Comparison of ENCODE assay signal across 9 cellular contexts in the genomic region with DNA sequence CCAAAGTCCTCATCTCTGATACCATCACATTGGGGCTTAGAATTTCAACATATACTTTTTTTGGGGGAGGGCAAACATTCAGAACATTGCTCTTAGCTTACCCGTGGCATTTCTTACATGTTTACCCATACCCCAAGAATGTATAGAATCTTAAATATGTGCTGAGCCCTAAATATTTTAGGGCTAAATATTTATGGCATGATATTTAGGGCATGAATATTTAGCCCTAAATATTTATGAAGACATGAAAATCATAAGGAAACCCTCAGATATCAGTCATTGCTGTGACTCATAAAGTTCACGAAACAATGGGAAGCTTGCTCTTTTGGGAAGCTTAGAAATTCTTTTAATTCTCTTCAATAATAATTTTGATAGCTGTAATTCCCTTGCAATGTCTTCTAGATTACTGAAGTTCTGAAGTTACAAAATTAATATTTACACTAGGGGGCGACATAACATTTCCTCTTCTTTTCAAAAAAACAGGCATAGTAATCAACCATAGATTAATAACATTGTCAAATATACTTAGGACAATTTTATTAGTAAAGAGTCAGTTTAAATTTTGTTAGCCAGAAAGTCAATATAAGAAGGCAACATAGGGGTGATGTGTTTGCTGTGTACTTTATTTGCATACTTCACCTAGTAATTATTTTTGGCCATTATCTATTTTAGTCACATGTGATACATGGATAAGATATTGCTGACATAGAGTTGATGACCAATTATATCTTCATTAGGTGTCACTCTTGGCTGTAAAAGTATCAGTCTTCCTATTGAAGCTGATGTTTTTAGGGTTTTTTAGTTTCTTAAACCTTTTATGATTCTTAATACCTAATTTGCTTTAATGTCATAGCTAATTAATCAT. TPM values are rescaled to one million over a fixed set of nuclear protein-coding genes. Genes with fewer than 3 reads are reported as not detected.
DNase-seq lines count a peak whose midpoint lies in the region; ATAC-seq, FAIRE-seq and TF ChIP-seq lines count a peak whose summit lies in the region.
"Had no signal": no experiment of that assay in that cellular context is flagged by ENCODE, and none has a peak within 500 bp of the region (broad histone marks: within the 10 kb centered on the region; RNA-seq: fewer than 3 reads in every experiment).

No MANE protein-coding gene starts in this region.

- TF ChIP-seq RAD21 in K562 (CRISPR knock-in tag; conservative IDR thresholded peaks at IDR 0.05 in 1 of 2, IDR thresholded peaks at IDR 0.05 in 1 of 2): peak in 1 of 2 experiments; percentile 36; a peak in 2 of 4 replicates

- no peak for DNase-seq in GM12864 (ENCODE audit: low read depth)
- peak; percentile 3 for DNase-seq in LoVo (ENCODE audit: low spot score)
- DNase-seq in K562 (ENCODE audit: extremely low read depth in 1 of 4, low spot score in 3 of 4): peak in 2 of 4 experiments; percentile 15 to 23
- DNase-seq in GM13976 (ENCODE audit: low spot score): no peak
- no peak for DNase-seq in stimulated activated naive B cell treated with anti-CD40 and anti-IgM and Interleukin-4, amounts not matched to agents 10 μg/mL and 1 μg/mL and 100 μg/mL, for 72 hours
- DNase-seq in left colon: no peak
- DNase-seq in effector CD8-positive, alpha-beta T cell (lab: John Stamatoyannopoulos, UW): no peak

- no peaks in the 10 kb centered on the region for H4K20me1 ChIP-seq in K562 (replicated peaks; ENCODE audit: control insufficient read depth, insufficient read depth, low read length)

- no peak overlapping the region for H3K27ac ChIP-seq in K562 (ENCODE audit: extremely low read depth, low read depth, low read length)
- H3K27ac ChIP-seq: thoracic aorta had no signal

- TF ChIP-seq POLR2A in K562 (conservative IDR thresholded peaks at IDR 0.05): no peak

- no peak overlapping the region for H3K4me2 ChIP-seq in K562 (ENCODE audit: insufficient read depth, low read length)

- no peaks in the 10 kb centered on the region for H3K9me1 ChIP-seq in K562 (ENCODE audit: control insufficient read depth, insufficient read depth, low read length)

- no peaks in the 10 kb centered on the region for H3K4me1 ChIP-seq in K562 (replicated peaks in 1 of 2; ENCODE audit: control insufficient read depth in 2 of 2, insufficient read depth in 2 of 2, low read length in 2 of 2)

- H2AFZ ChIP-seq in K562 (ENCODE audit: low read depth, low read length): no peak overlapping the region

- H3K4me3 Mint-ChIP-seq in nephron: no peak overlapping the region
- no peak overlapping the region for H3K4me3 Mint-ChIP-seq in stimulated activated naive B cell treated with anti-CD40 and anti-IgM and Interleukin-4, amounts not matched to agents 10 μg/mL and 1 μg/mL and 100 μg/mL, for 72 hours

- POLR2A ChIA-PET in K562 (lab: Yijun Ruan, JAX): interaction anchor here (0.7 kb wide), 1 partner anchor 20 kb away, joined by 4 read pairs; no protein-coding TSS in a partner anchor

- peaks cover 3% of the 10 kb centered on the region for H3K9me3 Mint-ChIP-seq in nephron
- H3K9me3 Mint-ChIP-seq in stimulated activated naive B cell treated with anti-CD40 and anti-IgM and Interleukin-4, amounts not matched to agents 10 μg/mL and 1 μg/mL and 100 μg/mL, for 72 hours: peaks cover 0 to 1% of the 10 kb centered on the region in 2 donors

- in situ Hi-C loops in K562 (cut with MboI): no loop called here
- in situ Hi-C loops in GM13976 (cut with MboI; ENCODE audit: low sequenced_read_pairs, unreplicated experiment): no loop called here

- WGBS in K562 (ENCODE audit: insufficient coverage, low coverage, missing lambda C conversion rate): 0% methylated on average over 3 of the region's 3 CpGs

- FAIRE-seq in K562 (lab: Jason Lieb, UNC): peak; percentile 40

- no peak overlapping the region for H3K4me3 ChIP-seq in GM12864 (ENCODE audit: low read depth, low read length)
- H3K4me3 ChIP-seq in K562: no peak overlapping the region
- H3K4me3 ChIP-seq: thoracic aorta had no signal

- H3K27me3 Mint-ChIP-seq in nephron (ENCODE audit: low read depth): no peaks in the 10 kb centered on the region
- H3K27me3 Mint-ChIP-seq in stimulated activated naive B cell treated with anti-CD40 and anti-IgM and Interleukin-4, amounts not matched to agents 10 μg/mL and 1 μg/mL and 100 μg/mL, for 72 hours: no peaks in the 10 kb centered on the region

- no peaks in the 10 kb centered on the region for H3K4me1 Mint-ChIP-seq in nephron
- H3K4me1 Mint-ChIP-seq in stimulated activated naive B cell treated with anti-CD40 and anti-IgM and Interleukin-4, amounts not matched to agents 10 μg/mL and 1 μg/mL and 100 μg/mL, for 72 hours: no peaks in the 10 kb centered on the region

- no peaks in the 10 kb centered on the region for H3K36me3 Mint-ChIP-seq in nephron (ENCODE audit: low read depth)
- no peaks in the 10 kb centered on the region for H3K36me3 Mint-ChIP-seq in stimulated activated naive B cell treated with anti-CD40 and anti-IgM and Interleukin-4, amounts not matched to agents 10 μg/mL and 1 μg/mL and 100 μg/mL, for 72 hours

- H3K9ac ChIP-seq in K562 (ENCODE audit: insufficient read depth in 1 of 2, low read depth in 2 of 2, low read length in 2 of 2): no peak overlapping the region

- H3K36me3 ChIP-seq in K562 (ENCODE audit: control insufficient read depth, insufficient read depth, low read length): no peaks in the 10 kb centered on the region
- H3K36me3 ChIP-seq: thoracic aorta had no signal

- H3K27ac Mint-ChIP-seq in nephron: no peak overlapping the region
- no peak overlapping the region for H3K27ac Mint-ChIP-seq in stimulated activated naive B cell treated with anti-CD40 and anti-IgM and Interleukin-4, amounts not matched to agents 10 μg/mL and 1 μg/mL and 100 μg/mL, for 72 hours

- CTCF ChIA-PET in K562 (lab: Yijun Ruan, JAX; ENCODE audit: low intra/inter-chr PET ratio): no interaction called here

- intact Hi-C loops in K562 (cut with micrococcal nuclease): loop anchor here (10.0 kb wide), 1 partner anchor 1843 kb away; no protein-coding TSS in a partner anchor
- intact Hi-C loops in left colon (cut with DNase I, micrococcal nuclease): loop anchor here in 1 of 2 donors (10.0 kb wide), 1 partner anchor 357 kb away; no protein-coding TSS in a partner anchor

- no peaks in the 10 kb centered on the region for H3K79me2 ChIP-seq in K562 (ENCODE audit: control insufficient read depth, insufficient read depth, low read length)

- H3K27me3 ChIP-seq in K562 (ENCODE audit: control insufficient read depth in 2 of 2, insufficient read depth in 2 of 2, low read length in 2 of 2): no peaks in the 10 kb centered on the region

- TF ChIP-seq EP300 in K562 (IDR thresholded peaks at IDR 0.05; ENCODE audit: low read length): no peak

- ATAC-seq in K562 (no peak), left colon (no peak)
- ATAC-seq in stimulated activated naive B cell treated with anti-CD40 and anti-IgM and Interleukin-4, amounts not matched to agents 10 μg/mL and 1 μg/mL and 100 μg/mL, for 72 hours (replicated peaks): no peak

- no TSS peak for BruUV-seq in K562 (replicated peaks; lab: Mats Ljungman, UMichigan)

- TF ChIP-seq CTCF in GM12864 (IDR thresholded peaks at IDR 0.05; ENCODE audit: low read depth, low read length, missing control alignments) (peak; percentile 33), K562 (IDR thresholded peaks at IDR 0.05 in 2 of 3, conservative IDR thresholded peaks at IDR 0.05 in 1 of 3; ENCODE audit: insufficient read depth in 2 of 3, low read depth in 1 of 3, low read length in 3 of 3) (peak in 1 of 3 experiments; percentile 43; a peak in 2 of 6 replicates), nephron (IDR thresholded peaks at IDR 0.05; ENCODE audit: unreplicated experiment in 3 of 3) (peak; percentile 52 to 59 (median 53)), GM13976 (IDR thresholded peaks at IDR 0.05; ENCODE audit: borderline replicate concordance, control extremely low read depth, extremely low read depth, insufficient read depth, missing control alignments) (no peak)

- no peaks in the 10 kb centered on the region for H3K9me3 ChIP-seq in K562 (replicated peaks; ENCODE audit: control insufficient read depth, insufficient read depth, low read depth, low read length)
- H3K9me3 ChIP-seq: thoracic aorta had no signal

TF ChIP-seq in K562, 482 proteins besides CTCF, POLR2A, EP300 and RAD21 (continues in another document):
- no peak for TF ChIP-seq ZNF668 (CRISPR knock-in tag; IDR thresholded peaks at IDR 0.05)
- TF ChIP-seq HMBOX1 (IDR thresholded peaks at IDR 0.05): no peak

RNA-seq across cellular contexts. Expression of gene ZNF804A, which starts 13.1 kb away (rescaled TPM):
- total RNA-seq in K562 (2011; cell fraction: chromatin; rRNA removed; ENCODE audit: low replicate concordance): 0.19 and 0.35 TPM in 2 replicates
- 0.39 and 0.50 TPM in 2 replicates for total RNA-seq in K562 (2011; cell fraction: nucleolus; rRNA removed)
- total RNA-seq in K562 (2011; cell fraction: nucleoplasm; rRNA removed): 0.15 and 0.29 TPM in 2 replicates
- total RNA-seq in K562 (2014; rRNA removed) (0.65 and 0.95 TPM in 2 replicates), K562 (2014; rRNA removed; fragmentation: Illumina TruSeq; extraction: Trizol) (0.54 and 0.73 TPM in 2 replicates), K562 (2015; rRNA removed; fragmentation: Illumina TruSeq; extraction: Trizol) (0.87 and 1.2 TPM in 2 replicates), K562 (2021) (0.47 and 0.73 TPM in 2 replicates), left colon (under 1 TPM; 0.06 TPM)
- polyA plus RNA-seq in K562 (2011; rRNA removed) (0.01 TPM in 1 of 2 replicates, not detected in the other), K562 (2014; fragmentation: Illumina TruSeq; extraction: Trizol) (0.64 and 0.98 TPM in 2 replicates), K562 (2014; fragmentation: Nextera tagmentation; extraction: Ambion mirVana) (under 1 TPM; 0.46 to 0.49 TPM), K562 (2014; rRNA removed) (0.44 and 0.81 TPM in 2 replicates)
- polyA plus RNA-seq in K562 (2011; cell fraction: cytosol; rRNA removed): 0.01 TPM in 1 of 2 replicates, not detected in the other
- 0.06 TPM in 1 of 2 replicates, not detected in the other for polyA plus RNA-seq in K562 (2011; cell fraction: nucleus; rRNA removed)
- polyA plus RNA-seq in K562 (2012): 0.51 and 0.55 TPM in 2 replicates
- polyA minus RNA-seq in K562 (2011; rRNA and poly(A)+ RNA removed): not detected in 2 replicates
- polyA minus RNA-seq in K562 (2011; cell fraction: cytosol; rRNA and poly(A)+ RNA removed): not detected in 2 replicates
- polyA minus RNA-seq in K562 (2011; cell fraction: nucleus; rRNA and poly(A)+ RNA removed): 0.13 TPM in 1 of 2 replicates, not detected in the other
